Comparison of ENCODE assay signal across 16 cellular contexts in the genomic region with DNA sequence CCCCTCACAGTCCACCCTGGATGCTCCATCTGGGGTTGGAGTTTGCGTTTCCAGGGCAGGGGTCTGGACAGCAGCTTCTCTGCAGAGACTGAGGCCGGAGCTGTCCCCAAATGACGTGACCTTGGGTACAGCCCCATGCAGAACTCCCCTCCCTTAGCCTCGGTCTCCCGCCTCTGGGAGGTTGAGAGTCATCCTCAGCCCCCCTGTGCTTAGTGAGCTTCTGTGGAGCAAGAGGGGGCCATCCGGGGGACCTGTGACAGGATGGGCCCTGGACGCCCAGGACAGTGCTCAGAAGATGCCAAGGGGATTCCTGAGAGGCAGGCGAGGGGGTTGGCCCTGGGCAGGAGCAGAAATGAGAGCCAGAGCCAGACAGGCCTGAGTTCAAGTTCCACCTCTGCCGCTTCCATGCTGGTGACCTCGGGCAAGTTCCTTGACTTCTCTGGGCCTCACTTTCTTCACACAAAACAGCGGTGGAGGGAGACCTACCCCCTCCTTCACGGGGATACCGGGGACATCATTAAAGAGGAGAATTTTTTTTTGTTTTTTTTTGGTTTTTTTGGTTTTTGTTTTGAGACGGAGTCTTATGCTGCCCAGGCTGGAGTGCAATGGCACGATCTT. TPM values are rescaled to one million over a fixed set of nuclear protein-coding genes. Genes with fewer than 3 reads are reported as not detected.
A peak's percentile ranks its signal among the peaks of the same experiment; 100 is the strongest.
DNase-seq lines count a peak whose midpoint lies in the region; ATAC-seq, FAIRE-seq and TF ChIP-seq lines count a peak whose summit lies in the region.
"Had no signal": no experiment of that assay in that cellular context is flagged by ENCODE, and none has a peak within 500 bp of the region (broad histone marks: within the 10 kb centered on the region; RNA-seq: fewer than 3 reads in every experiment).

No MANE protein-coding gene starts in this region.

- DNase-seq in astrocyte (ENCODE audit: low read depth): no peak
- DNase-seq in left ventricle myocardium inferior: no peak
- DNase-seq in ovary: peak in 1 of 5 donors; percentile 57
- no peak for DNase-seq in transverse colon
- no peak for DNase-seq in NCI-H1694 treated with DMSO at 0.1 percent for 48 hours (lab: John Stamatoyannopoulos, UW)
- no peak for DNase-seq in BE2C
- DNase-seq: activated CD4-positive, alpha-beta T cell treated with anti-CD3 and anti-CD28 coated beads, Interleukin-2, amount 50 U/mL, for 1 hour; NCI-H1436 treated with DMSO at 0.1 percent for 48 hours; NCI-H524; occipital lobe; T-helper 9 cell had no signal

- TF ChIP-seq POLR2A in ovary (IDR thresholded peaks at IDR 0.05): peak; percentile 8
- no peak for TF ChIP-seq POLR2A in transverse colon (IDR thresholded peaks at IDR 0.05)

- H3K27ac Mint-ChIP-seq in astrocyte (ENCODE audit: unreplicated experiment): peak overlapping the region; percentile 96
- H3K27ac Mint-ChIP-seq: activated T-helper 2 cell treated with anti-CD3 and anti-CD28 coated beads, Interferon-gamma antibody, Interleukin-2, Interleukin-4, amounts not matched to agents 10 μg/mL and 5 μg/mL and 100 μg/mL, durations not matched to agents 14 hours and 24 hours and 36 hours; CD4-positive, CD25-positive, alpha-beta regulatory T cell had no signal

- H4K20me1 ChIP-seq in astrocyte (ENCODE audit: insufficient read depth, low read length): peaks cover 3% of the 10 kb centered on the region

- H3K4me3 Mint-ChIP-seq in astrocyte (ENCODE audit: unreplicated experiment): peak overlapping the region; percentile 60

- peaks cover 8% of the 10 kb centered on the region for H3K36me3 ChIP-seq in astrocyte (ENCODE audit: insufficient read depth, low read length)
- peaks cover 54% of the 10 kb centered on the region for H3K36me3 ChIP-seq in left ventricle myocardium inferior
- H3K36me3 ChIP-seq in ovary: no peaks in the 10 kb centered on the region
- H3K36me3 ChIP-seq in transverse colon: peaks cover 0 to 19% (median 3%) of the 10 kb centered on the region in 4 donors
- H3K36me3 ChIP-seq in BE2C: peaks cover 33% of the 10 kb centered on the region

- H3K4me1 Mint-ChIP-seq in astrocyte (ENCODE audit: low read depth, unreplicated experiment): peaks cover 11% of the 10 kb centered on the region
- H3K4me1 Mint-ChIP-seq: CD4-positive, CD25-positive, alpha-beta regulatory T cell had no signal

- no peaks in the 10 kb centered on the region for H3K9me3 Mint-ChIP-seq in astrocyte (ENCODE audit: unreplicated experiment)
- H3K9me3 Mint-ChIP-seq: activated T-helper 2 cell treated with anti-CD3 and anti-CD28 coated beads, Interferon-gamma antibody, Interleukin-2, Interleukin-4, amounts not matched to agents 10 μg/mL and 5 μg/mL and 100 μg/mL, durations not matched to agents 14 hours and 24 hours and 36 hours; CD4-positive, CD25-positive, alpha-beta regulatory T cell had no signal

- intact Hi-C loops in left ventricle myocardium inferior (cut with micrococcal nuclease): no loop called here
- intact Hi-C loops in ovary (cut with DNase I): no loop called here
- intact Hi-C loops in transverse colon (cut with DNase I; ENCODE audit: low total_unique reads): no loop called here

- H3K27me3 ChIP-seq in astrocyte (ENCODE audit: insufficient read depth, low read length) (no peaks in the 10 kb centered on the region), left ventricle myocardium inferior (ENCODE audit: low read depth) (no peaks in the 10 kb centered on the region), ovary (no peaks in the 10 kb centered on the region), transverse colon (no peaks in the 10 kb centered on the region), BE2C (no peaks in the 10 kb centered on the region)

- H3K27ac ChIP-seq in astrocyte (ENCODE audit: low read depth, low read length) (peak overlapping the region; percentile 95), left ventricle myocardium inferior (replicated peaks) (peak overlapping the region; percentile 90), ovary (peak overlapping the region; percentile 84 to 95), transverse colon (peak overlapping the region; percentile 79 to 87 (median 84))

- TF ChIP-seq CTCF in astrocyte (IDR thresholded peaks at IDR 0.05; ENCODE audit: insufficient read depth, low read depth, low read length) (no peak), left ventricle myocardium inferior (IDR thresholded peaks at IDR 0.05; ENCODE audit: borderline replicate concordance) (no peak), ovary (IDR thresholded peaks at IDR 0.05) (no peak), transverse colon (IDR thresholded peaks at IDR 0.05) (no peak), BE2C (IDR thresholded peaks at IDR 0.05; ENCODE audit: low read depth, low read length) (no peak)

- no peaks in the 10 kb centered on the region for H3K27me3 Mint-ChIP-seq in astrocyte (ENCODE audit: low read depth, unreplicated experiment)
- H3K27me3 Mint-ChIP-seq: CD4-positive, CD25-positive, alpha-beta regulatory T cell had no signal

- H3K4me2 ChIP-seq in astrocyte (ENCODE audit: low read length): peak overlapping the region; percentile 83

- WGBS in ovary, 3 donors: 34 to 39% (median 35%) methylated on average over 15 of the region's 15 CpGs
- WGBS in transverse colon (ENCODE audit: low coverage in 1 of 2), 2 donors: 73% methylated on average over 10 of the region's 15 CpGs; no CpG with 5 or more reads in 1 of the 2 donors

- H3K9ac ChIP-seq in astrocyte (ENCODE audit: low read length): peak overlapping the region; percentile 91

- H3K36me3 Mint-ChIP-seq in astrocyte (ENCODE audit: low read depth, unreplicated experiment): peaks cover 4% of the 10 kb centered on the region
- H3K36me3 Mint-ChIP-seq: CD4-positive, CD25-positive, alpha-beta regulatory T cell had no signal

- no peak overlapping the region for H2AFZ ChIP-seq in astrocyte (ENCODE audit: low read depth, low read length)

- TF ChIP-seq EP300 in ovary (IDR thresholded peaks at IDR 0.05): no peak
- no peak for TF ChIP-seq EP300 in transverse colon (IDR thresholded peaks at IDR 0.05; ENCODE audit: low read depth)

- no peaks in the 10 kb centered on the region for H3K9me3 ChIP-seq in astrocyte (ENCODE audit: insufficient read depth, low read depth, low read length)
- no peaks in the 10 kb centered on the region for H3K9me3 ChIP-seq in left ventricle myocardium inferior (replicated peaks)
- H3K9me3 ChIP-seq in ovary: no peaks in the 10 kb centered on the region
- H3K9me3 ChIP-seq in transverse colon: no peaks in the 10 kb centered on the region
- H3K9me3 ChIP-seq in BE2C: no peaks in the 10 kb centered on the region

- in situ Hi-C loops in transverse colon (cut with MboI; ENCODE audit: low pct_ligation_motif_present in 1 of 4, low pct_unique_long_range_greater_than_20kb in 1 of 4, low sequenced_read_pairs in 3 of 4): no loop called here

- H3K4me1 ChIP-seq in astrocyte (ENCODE audit: insufficient read depth, low read length) (peaks cover 32% of the 10 kb centered on the region), left ventricle myocardium inferior (peaks cover 57% of the 10 kb centered on the region), ovary (ENCODE audit: insufficient read depth) (peaks cover 36% of the 10 kb centered on the region), transverse colon (peaks cover 17 to 41% (median 31%) of the 10 kb centered on the region in 4 donors), BE2C (peaks cover 4% of the 10 kb centered on the region)

- FAIRE-seq in astrocyte (lab: Jason Lieb, UNC): no peak
- FAIRE-seq: endometrium, GM19239 had no signal

- H3K4me3 ChIP-seq in astrocyte (ENCODE audit: insufficient read depth, low read depth, low read length): no peak overlapping the region
- H3K4me3 ChIP-seq in left ventricle myocardium inferior: peak overlapping the region; percentile 1
- no peak overlapping the region for H3K4me3 ChIP-seq in ovary
- no peak overlapping the region for H3K4me3 ChIP-seq in transverse colon
- no peak overlapping the region for H3K4me3 ChIP-seq in BE2C (ENCODE audit: low read depth, low read length)

- ATAC-seq in GM18502 (IDR thresholded peaks at IDR 0.05; ENCODE audit: poor library complexity, unreplicated experiment): no peak

- peaks cover 11% of the 10 kb centered on the region for H3K79me2 ChIP-seq in astrocyte (ENCODE audit: insufficient read depth, low read length)

RNA-seq across cellular contexts. Expression of gene SMIM24, which starts 20.3 kb away (rescaled TPM):
- total RNA-seq in astrocyte (not detected in 2 replicates), left ventricle myocardium inferior (not detected), ovary (1 to 10 TPM in 2 of 7 donors, under 1 TPM in 2, not detected in 3; 0.30 to 2.6 (median 1.5) TPM), transverse colon (100 to 1,000 TPM in 1 of 4 donors, 10 to 100 TPM in 3; 18.7 to 100 (median 85.5) TPM)
- 1 to 10 TPM in 1 of 2 donors, under 1 TPM in 1; 0.10 to 1.2 TPM for polyA plus RNA-seq in ovary
- polyA plus RNA-seq in BE2C (2012; ENCODE audit: insufficient read depth, insufficient read length, low read depth): not detected
- total RNA-seq: occipital lobe had no signal
- polyA plus RNA-seq: CD4-positive, CD25-positive, alpha-beta regulatory T cell had no signal

RNA-seq across cellular contexts. Expression of gene SMIM44, which starts 23.2 kb away (rescaled TPM):
- not detected in 2 replicates for total RNA-seq in astrocyte
- total RNA-seq in left ventricle myocardium inferior: not detected
- total RNA-seq in ovary: under 1 TPM in 1 of 7 donors, not detected in 6; 0.92 TPM
- polyA plus RNA-seq in ovary: not detected
- total RNA-seq in transverse colon: 10 to 100 TPM in 1 of 4 donors, 1 to 10 TPM in 1, not detected in 2; 4.1 to 15.3 TPM
- polyA plus RNA-seq in BE2C (2012; ENCODE audit: insufficient read depth, insufficient read length, low read depth): not detected
- total RNA-seq: activated T-helper 2 cell treated with anti-CD3 and anti-CD28 coated beads, Interferon-gamma antibody, Interleukin-2, Interleukin-4, amounts not matched to agents 10 μg/mL and 5 μg/mL and 100 μg/mL, durations not matched to agents 14 hours and 24 hours and 36 hours; CD4-positive, CD25-positive, alpha-beta regulatory T cell; occipital lobe had no signal
- polyA plus RNA-seq: CD4-positive, CD25-positive, alpha-beta regulatory T cell had no signal

RNA-seq across cellular contexts. Expression of gene DOHH, which starts 40.4 kb away (rescaled TPM):
- total RNA-seq in astrocyte: 14.5 and 16.2 TPM in 2 replicates
- total RNA-seq in left ventricle myocardium inferior: 11.1 TPM
- 10 to 100 TPM in 3 of 7 donors, 1 to 10 TPM in 4; 7.1 to 14.5 (median 8.0) TPM for total RNA-seq in ovary
- polyA plus RNA-seq in ovary: 1 to 10 TPM in 1 of 2 donors, not detected in 1; 9.1 TPM
- 10 to 100 TPM in 2 of 4 donors, 1 to 10 TPM in 2; 7.2 to 13.5 (median 10.8) TPM for total RNA-seq in transverse colon
- 76.3 TPM for polyA plus RNA-seq in BE2C (2012; ENCODE audit: insufficient read depth, insufficient read length, low read depth)

RNA-seq across cellular contexts. Expression of gene FZR1, which starts 46.0 kb away (rescaled TPM):
- total RNA-seq in astrocyte (47.0 and 51.8 TPM in 2 replicates), left ventricle myocardium inferior (20.7 TPM), ovary (10 to 100 TPM; 20.6 to 54.9 (median 49.3) TPM), transverse colon (100 to 1,000 TPM in 1 of 4 donors, 10 to 100 TPM in 3; 29.1 to 107 (median 35.3) TPM)
- polyA plus RNA-seq in ovary: 10 to 100 TPM in 1 of 2 donors, 1 to 10 TPM in 1; 3.9 to 33.5 TPM
- 79.6 TPM for polyA plus RNA-seq in BE2C (2012; ENCODE audit: insufficient read depth, insufficient read length, low read depth)

Comparison
In these comparisons a context has a peak if more than half of its experiments do, and no peak if none do; other contexts are left out.
1. RNA of gene SMIM24, which starts 20.3 kb away (total RNA-seq): 18.7 to 100 TPM in transverse colon; 0.30 to 2.6 TPM in ovary, not detected in astrocyte and not detected in left ventricle myocardium inferior (single experiment); every median in the first group is over 4 times any median in the second.
2. Peak in every context shown above with its lines, with median percentiles within 50 percentile points of each other: H3K27ac ChIP-seq.